ENCODE assay signal across 21 cellular contexts in genomic region chr18:67961701-67962440, GRCh38.
"Had no signal": no experiment of that assay in that cellular context is flagged by ENCODE, and none has a peak within 500 bp of the region (broad histone marks: within the 10 kb centered on the region; RNA-seq: fewer than 3 reads in every experiment).

No MANE protein-coding gene starts in this region.

- H3K4me1 ChIP-seq: gastrocnemius medialis, parathyroid adenoma, tibial nerve, upper lobe of left lung had no signal

- FAIRE-seq: colon, kidney, urothelium cell line had no signal

- H3K9ac ChIP-seq: parathyroid adenoma had no signal

- H3K36me3 ChIP-seq: gastrocnemius medialis, thoracic aorta, tibial nerve, upper lobe of left lung had no signal

- H3K4me3 ChIP-seq: dorsolateral prefrontal cortex, gastrocnemius medialis, lung, thoracic aorta, tibial nerve, upper lobe of left lung had no signal

- DNase-seq: dorsolateral prefrontal cortex; effector CD4-positive, alpha-beta T cell; foreskin fibroblast; gastrocnemius medialis; head of caudate nucleus; kidney; natural killer cell; stimulated activated CD4-positive, alpha-beta T cell treated with anti-CD3 and anti-CD28 coated beads, Interleukin-2, amount 100 ng/mL, for 24 hours; stimulated activated CD4-positive, alpha-beta T cell treated with anti-CD3 and anti-CD28 coated beads, Interleukin-4, amount 100 ng/mL, for 24 hours; stimulated activated naive CD8-positive, alpha-beta T cell treated with anti-CD3 and anti-CD28 coated beads, Interleukin-15, Interleukin-2, amounts not matched to agents 100 U/mL and 50 U/mL, for 24 hours; substantia nigra; upper lobe of left lung had no signal

- H3K9me3 ChIP-seq: gastrocnemius medialis, thoracic aorta, tibial nerve, upper lobe of left lung had no signal

- ATAC-seq: gastrocnemius medialis; left lobe of liver; natural killer cell; sciatic nerve; stimulated activated effector memory CD8-positive, alpha-beta T cell treated with anti-CD3 and anti-CD28 coated beads, Interleukin-12 subunit alpha, Interleukin-12 subunit beta, amount 100 ng/mL, for 72 hours; stimulated activated naive CD8-positive, alpha-beta T cell treated with anti-CD3 and anti-CD28 coated beads, Interleukin-15, Interleukin-2, amounts not matched to agents 100 U/mL and 50 U/mL, for 24 hours had no signal

- H3K27ac ChIP-seq: dorsolateral prefrontal cortex, gastrocnemius medialis, parathyroid adenoma, thoracic aorta, tibial nerve, upper lobe of left lung had no signal

- H3K79me2 ChIP-seq: parathyroid adenoma had no signal

- H2AFZ ChIP-seq: parathyroid adenoma had no signal

- H3K27me3 ChIP-seq: dorsolateral prefrontal cortex, gastrocnemius medialis, tibial nerve, upper lobe of left lung had no signal
